Comparison of ENCODE assay signal across 8 cellular contexts in genomic region chr12:54417712-54418440, GRCh38.
DNase-seq lines count a peak whose midpoint lies in the region; ATAC-seq lines count a peak whose summit lies in the region.

No MANE protein-coding gene starts in this region.

- no peaks in the 10 kb centered on the region for H3K9me3 Mint-ChIP-seq in stimulated activated naive CD8-positive, alpha-beta T cell treated with anti-CD3 and anti-CD28 coated beads, Interleukin-15, amount 100 ng/mL, for 72 hours

- ATAC-seq in stimulated activated naive CD8-positive, alpha-beta T cell treated with anti-CD3 and anti-CD28 coated beads, Interleukin-15, amount 100 ng/mL, for 72 hours: peak; percentile 22
- no peak for ATAC-seq in HG02938 (IDR thresholded peaks at IDR 0.05; ENCODE audit: unreplicated experiment)

- no peaks in the 10 kb centered on the region for H3K27me3 Mint-ChIP-seq in stimulated activated naive CD8-positive, alpha-beta T cell treated with anti-CD3 and anti-CD28 coated beads, Interleukin-15, amount 100 ng/mL, for 72 hours

- H3K4me3 Mint-ChIP-seq in stimulated activated naive CD8-positive, alpha-beta T cell treated with anti-CD3 and anti-CD28 coated beads, Interleukin-15, amount 100 ng/mL, for 72 hours: peak overlapping the region; percentile 86

- H3K36me3 ChIP-seq in adipocyte (ENCODE audit: control insufficient read depth, insufficient read depth, low read length, severe bottlenecking): no peaks in the 10 kb centered on the region

- DNase-seq in NCI-H82 (lab: John Stamatoyannopoulos, UW): peak; percentile 47
- DNase-seq in NCI-H82 treated with DMSO at 0.1 percent for 48 hours (lab: John Stamatoyannopoulos, UW; ENCODE audit: unreplicated experiment): no peak
- DNase-seq in adipocyte (ENCODE audit: low read depth): peak; percentile 62
- peak; percentile 45 for DNase-seq in iPS-NIHi7 (ENCODE audit: extremely low spot score)
- DNase-seq in stimulated activated naive CD8-positive, alpha-beta T cell treated with anti-CD3 and anti-CD28 coated beads, Interleukin-15, amount 100 ng/mL, for 72 hours: no peak
- no peak for DNase-seq in NCI-H1092 treated with DMSO at 0.1 percent for 48 hours (lab: John Stamatoyannopoulos, UW)
- no peak for DNase-seq in NCI-H1105 treated with DMSO at 0.1 percent for 48 hours (lab: John Stamatoyannopoulos, UW)

- peaks cover 72% of the 10 kb centered on the region for H3K4me1 Mint-ChIP-seq in stimulated activated naive CD8-positive, alpha-beta T cell treated with anti-CD3 and anti-CD28 coated beads, Interleukin-15, amount 100 ng/mL, for 72 hours

- peak overlapping the region; percentile 89 for H3K9ac ChIP-seq in adipocyte (ENCODE audit: low read length)

- H3K4me1 ChIP-seq in adipocyte (ENCODE audit: control insufficient read depth, insufficient read depth, low read length): peaks cover 69% of the 10 kb centered on the region

- peak overlapping the region; percentile 91 to 99 for H3K27ac Mint-ChIP-seq in stimulated activated naive CD8-positive, alpha-beta T cell treated with anti-CD3 and anti-CD28 coated beads, Interleukin-15, amount 100 ng/mL, for 72 hours

- peak overlapping the region; percentile 94 for H3K4me3 ChIP-seq in adipocyte (ENCODE audit: low read length)

- H3K9me3 ChIP-seq in adipocyte (ENCODE audit: control insufficient read depth, low read length): no peaks in the 10 kb centered on the region

- H3K27me3 ChIP-seq in adipocyte (replicated peaks; ENCODE audit: control insufficient read depth, insufficient read depth, low read length): no peaks in the 10 kb centered on the region

Comparison
In these comparisons a context has a peak if more than half of its experiments do, and no peak if none do; other contexts are left out.
1. DNase-seq: peak in NCI-H82 (single experiment), adipocyte (single experiment) and iPS-NIHi7 (single experiment); none in NCI-H82 treated with DMSO at 0.1 percent for 48 hours (single experiment), stimulated activated naive CD8-positive, alpha-beta T cell treated with anti-CD3 and anti-CD28 coated beads, Interleukin-15, amount 100 ng/mL, for 72 hours (0 of 2), NCI-H1092 treated with DMSO at 0.1 percent for 48 hours (single experiment) and NCI-H1105 treated with DMSO at 0.1 percent for 48 hours (single experiment).